In genomic region chr13:64935441-64935840, GRCh38 we compare ENCODE assay signal across 24 cellular contexts.
DNase-seq lines count a peak whose midpoint lies in the region; ATAC-seq and TF ChIP-seq lines count a peak whose summit lies in the region.
"Had no signal": no experiment of that assay in that cellular context is flagged by ENCODE, and none has a peak within 500 bp of the region (broad histone marks: within the 10 kb centered on the region; RNA-seq: fewer than 3 reads in every experiment).

No MANE protein-coding gene starts in this region.

- H3K4ac ChIP-seq in mesendoderm (ENCODE audit: low read depth, low read length) (no peak overlapping the region), trophoblast cell (ENCODE audit: low read depth, low read length) (no peak overlapping the region)

- H3K27me3 ChIP-seq in mesendoderm (ENCODE audit: insufficient read depth, low read length, poor library complexity) (no peaks in the 10 kb centered on the region), trophoblast cell (ENCODE audit: insufficient read depth, low read length) (no peaks in the 10 kb centered on the region)
- H3K27me3 ChIP-seq: BE2C, BLaER1 had no signal

- no peak overlapping the region for H3K4me2 ChIP-seq in mesendoderm (ENCODE audit: low read length)
- H3K4me2 ChIP-seq in trophoblast cell (ENCODE audit: low read length), result no peak overlapping the region
- H3K4me2 ChIP-seq: BLaER1 had no signal

- H4K8ac ChIP-seq in mesendoderm (ENCODE audit: low read depth, low read length) (no peak overlapping the region), trophoblast cell (ENCODE audit: low read depth, low read length) (no peak overlapping the region)

- H2BK120ac ChIP-seq in mesendoderm (ENCODE audit: low read depth, low read length) (no peak overlapping the region), trophoblast cell (ENCODE audit: insufficient read depth, low read length, poor library complexity) (no peak overlapping the region)

- no peak overlapping the region for H2AK5ac ChIP-seq in mesendoderm (ENCODE audit: low read length)
- no peak overlapping the region for H2AK5ac ChIP-seq in trophoblast cell (ENCODE audit: low read length)

- H3K14ac ChIP-seq in trophoblast cell (ENCODE audit: low read length), result no peak overlapping the region

- H3K4me1 ChIP-seq in mesendoderm (ENCODE audit: control insufficient read depth, low read depth, low read length), result no peaks in the 10 kb centered on the region
- no peaks in the 10 kb centered on the region for H3K4me1 ChIP-seq in trophoblast cell (ENCODE audit: control insufficient read depth in 1 of 2, insufficient read depth in 2 of 2, low read length in 2 of 2)
- H3K4me1 ChIP-seq: BLaER1 had no signal

- no peak overlapping the region for H4K91ac ChIP-seq in trophoblast cell (ENCODE audit: low read depth, low read length)

- H3K4me3 ChIP-seq in mesendoderm (ENCODE audit: low read length) (no peak overlapping the region), trophoblast cell (ENCODE audit: low read depth, low read length) (no peak overlapping the region)
- H3K4me3 ChIP-seq: BLaER1 had no signal

- H2BK12ac ChIP-seq in trophoblast cell (ENCODE audit: low read length), result no peak overlapping the region

- H2BK15ac ChIP-seq in mesendoderm (replicated peaks; ENCODE audit: low read depth), result no peak overlapping the region

- H3K27ac ChIP-seq in mesendoderm (ENCODE audit: low read depth, low read length) (no peak overlapping the region), trophoblast cell (ENCODE audit: low read depth, low read length) (peak overlapping the region; percentile 53)
- H3K27ac ChIP-seq: BLaER1 had no signal

- no peak overlapping the region for H2AFZ ChIP-seq in trophoblast cell (ENCODE audit: insufficient read depth, low read length, poor library complexity)

- H3K56ac ChIP-seq in mesendoderm (ENCODE audit: low read length), result no peak overlapping the region

- H3K79me1 ChIP-seq in mesendoderm (ENCODE audit: low read length), result no peaks in the 10 kb centered on the region
- H3K79me1 ChIP-seq in trophoblast cell (ENCODE audit: low read length), result peaks cover 9% of the 10 kb centered on the region

- DNase-seq in SK-N-DZ (ENCODE audit: low spot score), result peak; percentile 84
- peak; percentile 6 for DNase-seq in mesendoderm
- no peak for DNase-seq in trophoblast cell
- DNase-seq in NCI-H524 treated with DMSO at 0.1 percent for 48 hours (lab: John Stamatoyannopoulos, UW), result no peak
- DNase-seq in SIG-M5 (lab: John Stamatoyannopoulos, UW), result no peak
- DNase-seq in iPS-NIHi11 (ENCODE audit: low spot score), result no peak
- no peak for DNase-seq in NCI-H1048 (lab: John Stamatoyannopoulos, UW)
- DNase-seq: 8988T; ACHN; BE2C; C1 segment of cervical spinal cord; CD4-positive, alpha-beta memory T cell; CD4-positive, CD25-positive, alpha-beta regulatory T cell; CD8-positive, alpha-beta memory T cell; COR-L47; DMS 273 treated with DMSO at 0.1 percent for 48 hours; DMS153; DMS53; DMS79; DND-41; EL; GDM1 had no signal

- H2BK5ac ChIP-seq in mesendoderm (ENCODE audit: low read length), result no peak overlapping the region
- no peak overlapping the region for H2BK5ac ChIP-seq in trophoblast cell (ENCODE audit: low read depth, low read length, poor library complexity)

- H3K23ac ChIP-seq in mesendoderm (ENCODE audit: low read length) (no peak overlapping the region), trophoblast cell (ENCODE audit: low read length) (no peak overlapping the region)

- ATAC-seq in SK-N-SH treated with all-trans-retinoic acid at 6 μM for 48 hours, result peak; percentile 20

- H4K5ac ChIP-seq in mesendoderm (ENCODE audit: low read length), result no peak overlapping the region

- H3K36me3 ChIP-seq in mesendoderm (ENCODE audit: control insufficient read depth, insufficient read depth, low read length) (no peaks in the 10 kb centered on the region), trophoblast cell (ENCODE audit: control insufficient read depth in 1 of 2, insufficient read depth in 2 of 2, low read length in 2 of 2) (peaks cover 0 to under 1% of the 10 kb centered on the region in 2 experiments)
- H3K36me3 ChIP-seq: BE2C, BLaER1 had no signal

- no peak overlapping the region for H3K18ac ChIP-seq in mesendoderm (ENCODE audit: low read length)
- H3K18ac ChIP-seq in trophoblast cell (ENCODE audit: low read length), result no peak overlapping the region

- H4K12ac ChIP-seq in trophoblast cell (ENCODE audit: low read depth, low read length), result no peak overlapping the region

- H3K79me2 ChIP-seq in mesendoderm (ENCODE audit: control insufficient read depth, insufficient read depth, low read length) (no peaks in the 10 kb centered on the region), trophoblast cell (ENCODE audit: control insufficient read depth, insufficient read depth, low read length, poor library complexity) (no peaks in the 10 kb centered on the region)

- H3K9me3 ChIP-seq in trophoblast cell (ENCODE audit: insufficient read depth, low read depth, low read length), result no peaks in the 10 kb centered on the region
- H3K9me3 ChIP-seq: BE2C, BLaER1 had no signal

- H3K9ac ChIP-seq in mesendoderm (ENCODE audit: low read length), result no peak overlapping the region
- H3K9ac ChIP-seq in trophoblast cell (ENCODE audit: low read length), result no peak overlapping the region
- H3K9ac ChIP-seq: BLaER1 had no signal

TF ChIP-seq in SK-N-SH treated with all-trans-retinoic acid at 6 μM for 48 hours, 23 proteins besides CTCF, POLR2A, EP300 and RAD21:
- TF ChIP-seq ESRRG (CRISPR knock-in tag; IDR thresholded peaks at IDR 0.05) (no peak), ISL1 (CRISPR knock-in tag; IDR thresholded peaks at IDR 0.05) (no peak), CSRNP3 (CRISPR knock-in tag; IDR thresholded peaks at IDR 0.05) (no peak), CREB5 (CRISPR knock-in tag; IDR thresholded peaks at IDR 0.05; ENCODE audit: low read depth) (no peak), ZFP3 (CRISPR knock-in tag; IDR thresholded peaks at IDR 0.05) (no peak), SNAI2 (CRISPR knock-in tag; IDR thresholded peaks at IDR 0.05) (no peak), POU6F1 (CRISPR knock-in tag; IDR thresholded peaks at IDR 0.05; ENCODE audit: borderline replicate concordance, low read depth) (no peak), TOX (CRISPR knock-in tag; IDR thresholded peaks at IDR 0.05; ENCODE audit: borderline replicate concordance) (no peak), PPARA (CRISPR knock-in tag; IDR thresholded peaks at IDR 0.05; ENCODE audit: borderline replicate concordance) (no peak), PATZ1 (CRISPR knock-in tag; IDR thresholded peaks at IDR 0.05; ENCODE audit: borderline replicate concordance) (no peak), OSR1 (CRISPR knock-in tag; IDR thresholded peaks at IDR 0.05) (no peak), RARB (CRISPR knock-in tag; IDR thresholded peaks at IDR 0.05) (no peak), ZFP30 (CRISPR knock-in tag; IDR thresholded peaks at IDR 0.05) (no peak), CSDC2 (CRISPR knock-in tag; IDR thresholded peaks at IDR 0.05) (no peak)
TF ChIP-seq in SK-N-SH treated with all-trans-retinoic acid at 6 μM for 48 hours: peak in this region for 0.

Comparison
In these comparisons a context has a peak if more than half of its experiments do, and no peak if none do; other contexts are left out.
1. DNase-seq: peak in SK-N-DZ (single experiment) and mesendoderm (single experiment); none in trophoblast cell (0 of 2), NCI-H524 treated with DMSO at 0.1 percent for 48 hours (single experiment), SIG-M5 (single experiment), iPS-NIHi11 (single experiment) and NCI-H1048 (single experiment).